22 cellular contexts compared by ENCODE assay signal in the genomic region with DNA sequence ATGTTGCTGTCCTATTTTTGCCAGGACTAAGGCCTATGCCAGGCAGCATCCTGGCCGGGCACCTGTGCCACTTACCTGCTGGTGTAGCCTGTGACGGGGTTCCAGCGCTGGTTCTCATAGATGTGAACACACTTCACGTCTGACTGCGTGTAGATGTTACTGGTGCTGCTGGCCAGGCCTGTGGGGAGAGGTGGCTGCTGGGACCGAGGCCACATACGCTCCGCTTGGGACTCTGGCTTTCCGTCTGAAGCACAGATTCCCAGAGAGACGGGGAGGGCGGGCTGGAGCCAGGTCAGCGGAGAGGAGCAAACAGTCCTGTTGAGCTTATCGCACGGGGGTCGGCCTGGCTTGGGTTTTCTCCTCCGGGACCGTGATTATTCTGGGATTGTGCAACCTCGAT. TPM values are rescaled to one million over a fixed set of nuclear protein-coding genes. Genes with fewer than 3 reads are reported as not detected.
"Had no signal": no experiment of that assay in that cellular context is flagged by ENCODE, and none has a peak within 500 bp of the region (broad histone marks: within the 10 kb centered on the region; RNA-seq: fewer than 3 reads in every experiment).

No MANE protein-coding gene starts in this region.

- H3K36me3 Mint-ChIP-seq: natural killer cell, WTC11 had no signal

- H3K4me3 ChIP-seq: cardiac muscle cell, left lung, stomach, suprapubic skin, tibial nerve had no signal

- H3K27me3 ChIP-seq: cardiac muscle cell, left lung, stomach, suprapubic skin, tibial nerve had no signal

- H3K9me3 ChIP-seq: left lung, stomach, suprapubic skin, tibial nerve had no signal

- H3K27me3 Mint-ChIP-seq: stimulated activated memory B cell treated with anti-CD40 and anti-IgM and Interleukin-4, amounts not matched to agents 10 μg/mL and 1 μg/mL and 100 μg/mL, for 72 hours had no signal

- H3K9me3 Mint-ChIP-seq: natural killer cell; stimulated activated memory B cell treated with anti-CD40 and anti-IgM and Interleukin-4, amounts not matched to agents 10 μg/mL and 1 μg/mL and 100 μg/mL, for 72 hours; WTC11 had no signal

- H3K4me1 Mint-ChIP-seq: natural killer cell; stimulated activated memory B cell treated with anti-CD40 and anti-IgM and Interleukin-4, amounts not matched to agents 10 μg/mL and 1 μg/mL and 100 μg/mL, for 72 hours; WTC11 had no signal

- H3K4me1 ChIP-seq: left lung, suprapubic skin, tibial nerve had no signal

- H3K27ac ChIP-seq: cardiac muscle cell, left lung, stomach, suprapubic skin, tibial nerve had no signal

- DNase-seq: activated CD4-positive, alpha-beta T cell treated with anti-CD3 and anti-CD28 coated beads, Interleukin-2, amount 50 U/mL, for 4 hours; activated naive CD4-positive, alpha-beta T cell treated with Interleukin-2 at 50 U/mL for 16 hours; activated T-cell treated with anti-CD3 and anti-CD28 coated beads, Interleukin-2, amount 50 U/mL, for 48 hours; foreskin fibroblast; kidney glomerular epithelial cell; mammary epithelial cell; midbrain; natural killer cell; small intestine; stimulated activated CD4-positive, alpha-beta T cell treated with anti-CD3 and anti-CD28 coated beads, Interleukin-2, amount 100 ng/mL, for 24 hours; stomach; T1000 had no signal

- H3K36me3 ChIP-seq: cardiac muscle cell had no signal

- H3K27ac Mint-ChIP-seq: natural killer cell; stimulated activated memory B cell treated with anti-CD40 and anti-IgM and Interleukin-4, amounts not matched to agents 10 μg/mL and 1 μg/mL and 100 μg/mL, for 72 hours; WTC11 had no signal

- H3K4me3 Mint-ChIP-seq: natural killer cell; stimulated activated memory B cell treated with anti-CD40 and anti-IgM and Interleukin-4, amounts not matched to agents 10 μg/mL and 1 μg/mL and 100 μg/mL, for 72 hours; WTC11 had no signal

- FAIRE-seq: endometrium, small intestine had no signal

- ATAC-seq: left lung; natural killer cell; sciatic nerve; stimulated activated memory B cell treated with anti-CD40 and anti-IgM and Interleukin-4, amounts not matched to agents 10 μg/mL and 1 μg/mL and 100 μg/mL, for 72 hours; WTC11 had no signal

RNA-seq across cellular contexts. Expression of a gene that starts 16.7 kb away (rescaled TPM):
- total RNA-seq: sciatic nerve, tibial nerve, urinary bladder had no signal
- polyA plus RNA-seq: cardiac muscle cell, fibroblast of lung, urinary bladder had no signal
